Comparison of ENCODE assay signal across 13 cellular contexts in genomic region chr1:243490748-243491686, GRCh38.
A peak's percentile ranks its signal among the peaks of the same experiment; 100 is the strongest.
DNase-seq lines count a peak whose midpoint lies in the region; ATAC-seq and TF ChIP-seq lines count a peak whose summit lies in the region.
"Had no signal": no experiment of that assay in that cellular context is flagged by ENCODE, and none has a peak within 500 bp of the region (broad histone marks: within the 10 kb centered on the region; RNA-seq: fewer than 3 reads in every experiment).

No MANE protein-coding gene starts in this region.

- no peak overlapping the region for H2AFZ ChIP-seq in GM23338

- H3K36me3 Mint-ChIP-seq in GM23338 (ENCODE audit: low read depth): peaks cover 13% of the 10 kb centered on the region; the same call in 2 of the 3 replicates
- no peaks in the 10 kb centered on the region for H3K36me3 Mint-ChIP-seq in activated T-helper 17 cell treated with anti-CD3 and anti-CD28 coated beads, Interleukin-2, amount 50 U/mL, for 72 hours (ENCODE audit: low read depth)
- peaks cover 8% of the 10 kb centered on the region for H3K36me3 Mint-ChIP-seq in stimulated activated effector memory CD8-positive, alpha-beta T cell treated with anti-CD3 and anti-CD28 coated beads, Interleukin-12 subunit alpha, Interleukin-12 subunit beta, amount 100 ng/mL, for 72 hours
- H3K36me3 Mint-ChIP-seq in naive thymus-derived CD4-positive, alpha-beta T cell: peaks cover 0 to 31% (median 6%) of the 10 kb centered on the region in 5 donors
- H3K36me3 Mint-ChIP-seq: T-cell had no signal

- no peak for TF ChIP-seq EP300 in gastroesophageal sphincter (IDR thresholded peaks at IDR 0.05)

- no peaks in the 10 kb centered on the region for H3K27me3 ChIP-seq in GM23338 (ENCODE audit: insufficient read depth)
- H3K27me3 ChIP-seq in gastroesophageal sphincter: no peaks in the 10 kb centered on the region
- H3K27me3 ChIP-seq in naive thymus-derived CD4-positive, alpha-beta T cell (ENCODE audit: control insufficient read depth in 2 of 2, insufficient read depth in 2 of 2, low read length in 2 of 2): no peaks in the 10 kb centered on the region

- peaks cover 3% of the 10 kb centered on the region; the same call in 2 of the 3 replicates for H3K9me3 Mint-ChIP-seq in GM23338
- no peaks in the 10 kb centered on the region for H3K9me3 Mint-ChIP-seq in activated T-helper 17 cell treated with anti-CD3 and anti-CD28 coated beads, Interleukin-2, amount 50 U/mL, for 72 hours
- H3K9me3 Mint-ChIP-seq in stimulated activated effector memory CD8-positive, alpha-beta T cell treated with anti-CD3 and anti-CD28 coated beads, Interleukin-12 subunit alpha, Interleukin-12 subunit beta, amount 100 ng/mL, for 72 hours: no peaks in the 10 kb centered on the region
- no peaks in the 10 kb centered on the region for H3K9me3 Mint-ChIP-seq in naive thymus-derived CD4-positive, alpha-beta T cell
- H3K9me3 Mint-ChIP-seq: activated naive CD4-positive, alpha-beta T cell treated with anti-CD3 and anti-CD28 coated beads for 36 hours; stimulated activated naive CD8-positive, alpha-beta T cell treated with anti-CD3 and anti-CD28 coated beads, Interleukin-15, Interleukin-2, amounts not matched to agents 100 ng/mL and 50 ng/mL, for 24 hours; T-cell had no signal

- peak overlapping the region; percentile 95 for H3K27ac Mint-ChIP-seq in GM23338
- H3K27ac Mint-ChIP-seq in activated T-helper 17 cell treated with anti-CD3 and anti-CD28 coated beads, Interleukin-2, amount 50 U/mL, for 72 hours: peak overlapping the region; percentile 30
- H3K27ac Mint-ChIP-seq in stimulated activated effector memory CD8-positive, alpha-beta T cell treated with anti-CD3 and anti-CD28 coated beads, Interleukin-12 subunit alpha, Interleukin-12 subunit beta, amount 100 ng/mL, for 72 hours: peak overlapping the region; percentile 8
- H3K27ac Mint-ChIP-seq in naive thymus-derived CD4-positive, alpha-beta T cell: peak overlapping the region in 2 of 9 donors; percentile 1 to 65
- H3K27ac Mint-ChIP-seq: activated naive CD4-positive, alpha-beta T cell treated with anti-CD3 and anti-CD28 coated beads for 36 hours; stimulated activated naive CD8-positive, alpha-beta T cell treated with anti-CD3 and anti-CD28 coated beads, Interleukin-15, Interleukin-2, amounts not matched to agents 100 ng/mL and 50 ng/mL, for 24 hours; T-cell had no signal

- ATAC-seq in GM23338 (peak; percentile 56), gastroesophageal sphincter (peak; percentile 4), GM18861 (IDR thresholded peaks at IDR 0.05; ENCODE audit: unreplicated experiment) (no peak)
- peak; percentile 11 for ATAC-seq in activated T-helper 17 cell treated with anti-CD3 and anti-CD28 coated beads, Interleukin-2, amount 50 U/mL, for 72 hours (replicated peaks)
- ATAC-seq in stimulated activated effector memory CD8-positive, alpha-beta T cell treated with anti-CD3 and anti-CD28 coated beads, Interleukin-12 subunit alpha, Interleukin-12 subunit beta, amount 100 ng/mL, for 72 hours: no peak
- ATAC-seq in naive thymus-derived CD4-positive, alpha-beta T cell: no peak
- ATAC-seq: psoas muscle, T-cell had no signal

- CTCF ChIA-PET in naive thymus-derived CD4-positive, alpha-beta T cell (lab: Charles Lee): no interaction called here

- intact Hi-C loops in naive thymus-derived CD4-positive, alpha-beta T cell (cut with micrococcal nuclease): no loop called here

- H3K9me2 ChIP-seq in GM23338 (ENCODE audit: insufficient read depth): no peaks in the 10 kb centered on the region; the same call in 1 of the 2 replicates

- H4K20me1 ChIP-seq in GM23338 (replicated peaks; ENCODE audit: insufficient read depth): no peaks in the 10 kb centered on the region

- DNase-seq in GM23338 (ENCODE audit: low spot score) (peak; percentile 70), HCEC 1CT (no peak)
- DNase-seq in stimulated activated effector memory CD8-positive, alpha-beta T cell treated with anti-CD3 and anti-CD28 coated beads, Interleukin-12 subunit alpha, Interleukin-12 subunit beta, amount 100 ng/mL, for 72 hours (ENCODE audit: low spot score in 2 of 2): no peak
- no peak for DNase-seq in naive thymus-derived CD4-positive, alpha-beta T cell
- DNase-seq: activated CD4-positive, alpha-beta T cell treated with anti-CD3 and anti-CD28 coated beads, Interleukin-2, amount 50 U/mL, for 48 hours; activated naive CD4-positive, alpha-beta T cell treated with anti-CD3 and anti-CD28 coated beads for 36 hours; dermis blood vessel endothelial cell; psoas muscle; T-cell had no signal

- H3K4me1 Mint-ChIP-seq in GM23338: peaks cover 62% of the 10 kb centered on the region
- H3K4me1 Mint-ChIP-seq in activated T-helper 17 cell treated with anti-CD3 and anti-CD28 coated beads, Interleukin-2, amount 50 U/mL, for 72 hours: no peaks in the 10 kb centered on the region
- peaks cover 3% of the 10 kb centered on the region for H3K4me1 Mint-ChIP-seq in stimulated activated effector memory CD8-positive, alpha-beta T cell treated with anti-CD3 and anti-CD28 coated beads, Interleukin-12 subunit alpha, Interleukin-12 subunit beta, amount 100 ng/mL, for 72 hours
- H3K4me1 Mint-ChIP-seq in naive thymus-derived CD4-positive, alpha-beta T cell: peaks cover 0 to 6% (median 0%) of the 10 kb centered on the region in 7 donors

- H3K27ac ChIP-seq in GM23338 (ENCODE audit: low read depth): peak overlapping the region; percentile 96
- H3K27ac ChIP-seq in gastroesophageal sphincter: peak overlapping the region in 3 of 4 donors; percentile 48 to 66 (median 62)
- no peak overlapping the region for H3K27ac ChIP-seq in naive thymus-derived CD4-positive, alpha-beta T cell (ENCODE audit: low read depth, low read length)
- H3K27ac ChIP-seq: psoas muscle had no signal

- H3F3A ChIP-seq in GM23338 (replicated peaks; ENCODE audit: low read depth): peaks cover 43% of the 10 kb centered on the region

- H3K4me3 Mint-ChIP-seq in GM23338: peak overlapping the region; percentile 39; the same call in 1 of the 3 replicates
- H3K4me3 Mint-ChIP-seq in activated T-helper 17 cell treated with anti-CD3 and anti-CD28 coated beads, Interleukin-2, amount 50 U/mL, for 72 hours: no peak overlapping the region
- H3K4me3 Mint-ChIP-seq in stimulated activated effector memory CD8-positive, alpha-beta T cell treated with anti-CD3 and anti-CD28 coated beads, Interleukin-12 subunit alpha, Interleukin-12 subunit beta, amount 100 ng/mL, for 72 hours: no peak overlapping the region
- no peak overlapping the region for H3K4me3 Mint-ChIP-seq in naive thymus-derived CD4-positive, alpha-beta T cell
- H3K4me3 Mint-ChIP-seq: activated naive CD4-positive, alpha-beta T cell treated with anti-CD3 and anti-CD28 coated beads for 36 hours; stimulated activated naive CD8-positive, alpha-beta T cell treated with anti-CD3 and anti-CD28 coated beads, Interleukin-15, Interleukin-2, amounts not matched to agents 100 ng/mL and 50 ng/mL, for 24 hours; T-cell had no signal

- POLR2A ChIA-PET in naive thymus-derived CD4-positive, alpha-beta T cell (lab: Charles Lee): no interaction called here

- H3K4me2 ChIP-seq in GM23338: peak overlapping the region; percentile 44

- no peak for TF ChIP-seq CTCF in GM23338 (conservative IDR thresholded peaks at IDR 0.05; ENCODE audit: low read depth in 2 of 2)
- no peak for TF ChIP-seq CTCF in gastroesophageal sphincter (IDR thresholded peaks at IDR 0.05)

- no peak for TF ChIP-seq POLR2A in gastroesophageal sphincter (IDR thresholded peaks at IDR 0.05)

- no peaks in the 10 kb centered on the region for H3K9me3 ChIP-seq in gastroesophageal sphincter
- no peaks in the 10 kb centered on the region for H3K9me3 ChIP-seq in naive thymus-derived CD4-positive, alpha-beta T cell (ENCODE audit: control insufficient read depth in 2 of 3, low read length in 3 of 3)
- H3K9me3 ChIP-seq: psoas muscle had no signal

- H3K36me3 ChIP-seq in GM23338 (ENCODE audit: insufficient read depth): no peaks in the 10 kb centered on the region
- peaks cover 0 to 18% of the 10 kb centered on the region in 2 donors for H3K36me3 ChIP-seq in gastroesophageal sphincter
- peaks cover 0 to 8% (median 0%) of the 10 kb centered on the region in 3 experiments for H3K36me3 ChIP-seq in naive thymus-derived CD4-positive, alpha-beta T cell (ENCODE audit: control insufficient read depth in 2 of 3, insufficient read depth in 3 of 3, low read length in 3 of 3)

- no peaks in the 10 kb centered on the region for H3K79me2 ChIP-seq in GM23338 (replicated peaks; ENCODE audit: insufficient read depth)

- peak overlapping the region; percentile 4; the same call in 1 of the 2 replicates for H3K4me3 ChIP-seq in GM23338
- no peak overlapping the region for H3K4me3 ChIP-seq in gastroesophageal sphincter
- no peak overlapping the region for H3K4me3 ChIP-seq in naive thymus-derived CD4-positive, alpha-beta T cell (ENCODE audit: low read length)
- H3K4me3 ChIP-seq: psoas muscle had no signal

- peaks cover 5% of the 10 kb centered on the region for H3K27me3 Mint-ChIP-seq in GM23338 (ENCODE audit: insufficient read depth, low read depth, poor library complexity)
- H3K27me3 Mint-ChIP-seq in activated T-helper 17 cell treated with anti-CD3 and anti-CD28 coated beads, Interleukin-2, amount 50 U/mL, for 72 hours: no peaks in the 10 kb centered on the region
- no peaks in the 10 kb centered on the region for H3K27me3 Mint-ChIP-seq in naive thymus-derived CD4-positive, alpha-beta T cell
- H3K27me3 Mint-ChIP-seq: stimulated activated naive CD8-positive, alpha-beta T cell treated with anti-CD3 and anti-CD28 coated beads, Interleukin-15, Interleukin-2, amounts not matched to agents 100 ng/mL and 50 ng/mL, for 24 hours; T-cell had no signal

- H3K4me1 ChIP-seq in GM23338 (ENCODE audit: insufficient read depth) (peaks cover 58% of the 10 kb centered on the region), gastroesophageal sphincter (peaks cover 0 to 57% (median 10%) of the 10 kb centered on the region in 3 donors)
- H3K4me1 ChIP-seq in naive thymus-derived CD4-positive, alpha-beta T cell (ENCODE audit: control insufficient read depth in 2 of 2, insufficient read depth in 2 of 2, low read length in 2 of 2): no peaks in the 10 kb centered on the region

- WGBS in gastroesophageal sphincter (ENCODE audit: low coverage in 1 of 2), 2 donors: 53 to 83% methylated on average over 3 to 6 of the region's 8 CpGs

Comparison
In these comparisons a context has a peak if more than half of its experiments do, and no peak if none do; other contexts are left out.
1. ATAC-seq: peak in GM23338 (single experiment), activated T-helper 17 cell treated with anti-CD3 and anti-CD28 coated beads, Interleukin-2, amount 50 U/mL, for 72 hours (single experiment) and gastroesophageal sphincter (single experiment); none in stimulated activated effector memory CD8-positive, alpha-beta T cell treated with anti-CD3 and anti-CD28 coated beads, Interleukin-12 subunit alpha, Interleukin-12 subunit beta, amount 100 ng/mL, for 72 hours (single experiment), GM18861 (single experiment) and naive thymus-derived CD4-positive, alpha-beta T cell (single experiment).